ENCODE assay signal across 27 cellular contexts in the genomic region with DNA sequence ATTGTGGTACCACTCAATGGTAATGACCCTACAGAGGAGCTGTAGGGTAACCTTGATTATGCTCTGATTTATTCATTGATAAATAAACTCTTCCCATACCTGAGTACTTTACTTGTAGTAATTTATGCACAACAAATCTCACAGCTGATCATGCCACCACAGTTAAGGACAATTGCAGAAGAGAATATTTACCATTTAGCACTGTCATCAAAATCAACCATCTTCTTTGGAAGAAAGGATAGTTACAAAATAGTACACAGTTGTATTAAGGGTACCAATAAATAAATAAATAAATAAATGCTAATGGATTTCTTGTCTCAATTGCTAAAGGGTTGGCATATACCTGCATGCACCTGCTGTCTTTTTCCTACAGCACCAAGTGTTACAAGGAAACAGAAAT.
"Had no signal": no experiment of that assay in that cellular context is flagged by ENCODE, and none has a peak within 500 bp of the region (broad histone marks: within the 10 kb centered on the region; RNA-seq: fewer than 3 reads in every experiment).

No MANE protein-coding gene starts in this region.

- H3K36me3 ChIP-seq: stomach, suprapubic skin, thoracic aorta, thyroid gland, tibial artery, tibial nerve, transverse colon, upper lobe of left lung, upper lobe of right lung, uterus, vagina had no signal

- H3K9me3 Mint-ChIP-seq: stimulated activated effector memory CD8-positive, alpha-beta T cell treated with anti-CD3 and anti-CD28 coated beads, Interleukin-12 subunit alpha, Interleukin-12 subunit beta, amount 100 ng/mL, for 72 hours; stimulated activated memory B cell treated with anti-CD40 and anti-IgM and Interleukin-4, amounts not matched to agents 10 μg/mL and 1 μg/mL and 100 μg/mL, for 72 hours; stimulated activated naive CD8-positive, alpha-beta T cell treated with anti-CD3 and anti-CD28 coated beads, Interleukin-15, Interleukin-2, amounts not matched to agents 100 ng/mL and 50 ng/mL, for 24 hours had no signal

- H3K27ac Mint-ChIP-seq: stimulated activated effector memory CD8-positive, alpha-beta T cell treated with anti-CD3 and anti-CD28 coated beads, Interleukin-12 subunit alpha, Interleukin-12 subunit beta, amount 100 ng/mL, for 72 hours; stimulated activated memory B cell treated with anti-CD40 and anti-IgM and Interleukin-4, amounts not matched to agents 10 μg/mL and 1 μg/mL and 100 μg/mL, for 72 hours; stimulated activated naive B cell treated with anti-CD40 and anti-IgM and Interleukin-4, amounts not matched to agents 10 μg/mL and 1 μg/mL and 100 μg/mL, for 72 hours; stimulated activated naive CD8-positive, alpha-beta T cell treated with anti-CD3 and anti-CD28 coated beads, Interleukin-15, amount 100 ng/mL, for 72 hours; stimulated activated naive CD8-positive, alpha-beta T cell treated with anti-CD3 and anti-CD28 coated beads, Interleukin-15, Interleukin-2, amounts not matched to agents 100 ng/mL and 50 ng/mL, for 24 hours had no signal

- H3K27me3 ChIP-seq: stomach, suprapubic skin, testis, thyroid gland, tibial artery, tibial nerve, transverse colon, upper lobe of left lung, upper lobe of right lung, uterus, vagina had no signal

- DNase-seq: stimulated activated CD4-positive, alpha-beta T cell treated with anti-CD3 and anti-CD28 coated beads, Interleukin-2, amount 100 ng/mL, for 48 hours; stimulated activated CD4-positive, alpha-beta T cell treated with anti-CD3 and anti-CD28 coated beads, Interleukin-4, amount 100 ng/mL, for 1 hour; stimulated activated CD4-positive, alpha-beta T cell treated with anti-CD3 and anti-CD28 coated beads, Interleukin-4, amount 100 ng/mL, for 24 hours; stimulated activated CD4-positive, alpha-beta T cell treated with anti-CD3 and anti-CD28 coated beads, Interleukin-4, amount 100 ng/mL, for 4 hours; stimulated activated CD8-positive, alpha-beta memory T cell treated with anti-CD3 and anti-CD28 coated beads, Interleukin-4, amount 100 ng/mL, for 48 hours; stimulated activated naive B cell treated with anti-CD40 and anti-IgM and Interleukin-4, amounts not matched to agents 10 μg/mL and 1 μg/mL and 100 μg/mL, for 72 hours; stimulated activated naive CD4-positive, alpha-beta T cell; stimulated activated naive CD4-positive, alpha-beta T cell treated with Interleukin-2 at 50 U/mL for 16 hours; stimulated activated naive CD8-positive, alpha-beta T cell treated with anti-CD3 and anti-CD28 coated beads, Interleukin-15, amount 100 ng/mL, for 72 hours; stimulated activated naive CD8-positive, alpha-beta T cell treated with anti-CD3 and anti-CD28 coated beads, Interleukin-15, Interleukin-2, amounts not matched to agents 100 U/mL and 50 U/mL, for 24 hours; stomach; substantia nigra; testis; thyroid gland; tibial artery; transverse colon; trophoblast cell; upper lobe of left lung; upper lobe of right lung; uterus had no signal

- H3K4me3 ChIP-seq: stomach, suprapubic skin, testis, thoracic aorta, thyroid gland, tibial artery, tibial nerve, transverse colon, upper lobe of left lung, upper lobe of right lung, uterus, vagina had no signal

- ATAC-seq: stimulated activated effector memory CD8-positive, alpha-beta T cell treated with anti-CD3 and anti-CD28 coated beads, Interleukin-12 subunit alpha, Interleukin-12 subunit beta, amount 100 ng/mL, for 72 hours; stimulated activated memory B cell treated with anti-CD40 and anti-IgM and Interleukin-4, amounts not matched to agents 10 μg/mL and 1 μg/mL and 100 μg/mL, for 72 hours; stimulated activated naive B cell treated with anti-CD40 and anti-IgM and Interleukin-4, amounts not matched to agents 10 μg/mL and 1 μg/mL and 100 μg/mL, for 72 hours; stimulated activated naive CD8-positive, alpha-beta T cell treated with anti-CD3 and anti-CD28 coated beads, Interleukin-15, amount 100 ng/mL, for 72 hours; stimulated activated naive CD8-positive, alpha-beta T cell treated with anti-CD3 and anti-CD28 coated beads, Interleukin-15, Interleukin-2, amounts not matched to agents 100 U/mL and 50 U/mL, for 24 hours; upper lobe of right lung had no signal

- H3K4me3 Mint-ChIP-seq: stimulated activated effector memory CD8-positive, alpha-beta T cell treated with anti-CD3 and anti-CD28 coated beads, Interleukin-12 subunit alpha, Interleukin-12 subunit beta, amount 100 ng/mL, for 72 hours; stimulated activated memory B cell treated with anti-CD40 and anti-IgM and Interleukin-4, amounts not matched to agents 10 μg/mL and 1 μg/mL and 100 μg/mL, for 72 hours; stimulated activated naive B cell treated with anti-CD40 and anti-IgM and Interleukin-4, amounts not matched to agents 10 μg/mL and 1 μg/mL and 100 μg/mL, for 72 hours; stimulated activated naive CD8-positive, alpha-beta T cell treated with anti-CD3 and anti-CD28 coated beads, Interleukin-15, amount 100 ng/mL, for 72 hours; stimulated activated naive CD8-positive, alpha-beta T cell treated with anti-CD3 and anti-CD28 coated beads, Interleukin-15, Interleukin-2, amounts not matched to agents 100 ng/mL and 50 ng/mL, for 24 hours had no signal

- H3K4me1 ChIP-seq: testis, thyroid gland, transverse colon, uterus had no signal

- H3K36me3 Mint-ChIP-seq: stimulated activated effector memory CD8-positive, alpha-beta T cell treated with anti-CD3 and anti-CD28 coated beads, Interleukin-12 subunit alpha, Interleukin-12 subunit beta, amount 100 ng/mL, for 72 hours; stimulated activated memory B cell treated with anti-CD40 and anti-IgM and Interleukin-4, amounts not matched to agents 10 μg/mL and 1 μg/mL and 100 μg/mL, for 72 hours; stimulated activated naive B cell treated with anti-CD40 and anti-IgM and Interleukin-4, amounts not matched to agents 10 μg/mL and 1 μg/mL and 100 μg/mL, for 72 hours had no signal

- H3K27ac ChIP-seq: stomach, suprapubic skin, testis, thoracic aorta, thyroid gland, tibial artery, tibial nerve, transverse colon, upper lobe of left lung, upper lobe of right lung, uterus, vagina had no signal

- H3K4me1 Mint-ChIP-seq: stimulated activated effector memory CD8-positive, alpha-beta T cell treated with anti-CD3 and anti-CD28 coated beads, Interleukin-12 subunit alpha, Interleukin-12 subunit beta, amount 100 ng/mL, for 72 hours; stimulated activated memory B cell treated with anti-CD40 and anti-IgM and Interleukin-4, amounts not matched to agents 10 μg/mL and 1 μg/mL and 100 μg/mL, for 72 hours; stimulated activated naive B cell treated with anti-CD40 and anti-IgM and Interleukin-4, amounts not matched to agents 10 μg/mL and 1 μg/mL and 100 μg/mL, for 72 hours; stimulated activated naive CD8-positive, alpha-beta T cell treated with anti-CD3 and anti-CD28 coated beads, Interleukin-15, amount 100 ng/mL, for 72 hours had no signal

- H3K9me3 ChIP-seq: stomach, suprapubic skin, testis, thoracic aorta, thyroid gland, tibial artery, transverse colon, upper lobe of left lung, upper lobe of right lung, uterus, vagina had no signal

- H3K27me3 Mint-ChIP-seq: stimulated activated memory B cell treated with anti-CD40 and anti-IgM and Interleukin-4, amounts not matched to agents 10 μg/mL and 1 μg/mL and 100 μg/mL, for 72 hours; stimulated activated naive B cell treated with anti-CD40 and anti-IgM and Interleukin-4, amounts not matched to agents 10 μg/mL and 1 μg/mL and 100 μg/mL, for 72 hours; stimulated activated naive CD8-positive, alpha-beta T cell treated with anti-CD3 and anti-CD28 coated beads, Interleukin-15, Interleukin-2, amounts not matched to agents 100 ng/mL and 50 ng/mL, for 24 hours had no signal
